ENCODE assay signal across 8 cellular contexts in the genomic region with DNA sequence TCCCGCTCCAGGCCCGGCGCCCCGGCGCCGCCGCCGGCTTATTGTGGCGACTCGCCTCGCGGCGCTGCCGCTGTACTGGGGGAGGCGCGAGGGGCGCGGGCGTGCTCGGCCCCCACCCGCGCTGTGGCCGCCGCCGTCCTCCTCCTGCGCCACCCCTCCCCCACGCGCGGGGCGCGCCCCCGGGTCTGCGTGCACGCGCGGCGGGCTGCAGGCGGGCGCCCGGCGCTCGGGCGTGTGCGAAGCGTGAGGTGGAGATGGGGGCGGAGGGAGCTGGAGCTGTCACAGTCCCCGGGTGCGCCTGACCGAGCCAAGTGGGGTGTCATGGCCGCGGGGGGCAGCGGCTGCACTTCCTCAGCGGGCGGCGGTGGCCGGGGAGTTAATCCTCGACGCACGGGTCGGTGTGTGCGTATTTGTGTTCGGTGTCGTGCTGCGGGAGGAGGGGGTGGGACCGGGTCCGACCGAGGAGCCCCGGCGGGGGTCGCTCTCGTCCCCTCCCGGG. TPM values are rescaled to one million over a fixed set of nuclear protein-coding genes. Genes with fewer than 3 reads are reported as not detected.
DNase-seq lines count a peak whose midpoint lies in the region; ATAC-seq and TF ChIP-seq lines count a peak whose summit lies in the region.

No MANE protein-coding gene starts in this region.

- intact Hi-C loops in lower leg skin (cut with DNase I; ENCODE audit: low total_unique reads), result no loop called here

- POLR2A ChIA-PET in AG04449 (lab: Yijun Ruan, JAX), result interaction anchor here (0.6 to 1.1 kb wide), 3 partner anchors 18 to 457 kb away, joined by 3 to 4 read pairs (median 4); no protein-coding TSS in a partner anchor

- no peak for TF ChIP-seq POLR2A in lower leg skin (IDR thresholded peaks at IDR 0.05)

- H3K4me3 ChIP-seq in AG04449 (ENCODE audit: low read depth, low read length), result peak overlapping the region; percentile 79
- H3K4me3 ChIP-seq in lower leg skin (ENCODE audit: low read depth, poor library complexity, severe bottlenecking), result peak overlapping the region; percentile 78

- ATAC-seq in GM18520 (IDR thresholded peaks at IDR 0.05; ENCODE audit: unreplicated experiment) (peak; percentile 35), HG03045 (IDR thresholded peaks at IDR 0.05; ENCODE audit: unreplicated experiment) (peak; percentile 59)

- DNase-seq in AG04449 (ENCODE audit: low read depth, low spot score) (no peak), NCI-H226 (peak; percentile 74), dermis microvascular lymphatic vessel endothelial cell (ENCODE audit: low read depth in 2 of 2) (peak; percentile 44 to 79), lower leg skin (ENCODE audit: low spot score in 2 of 2) (peak; percentile 67 to 95)
- peak; percentile 84 for DNase-seq in activated CD4-positive, alpha-beta T cell treated with anti-CD3 and anti-CD28 coated beads, Interleukin-2, amount 50 U/mL, for 1 hour
- peak; percentile 84 for DNase-seq in stimulated activated CD4-positive, alpha-beta T cell treated with anti-CD3 and anti-CD28 coated beads, Interleukin-4, amount 100 ng/mL, for 24 hours

- TF ChIP-seq CTCF in AG04449 (IDR thresholded peaks at IDR 0.05; ENCODE audit: insufficient read depth, low read length, missing control alignments) (no peak), lower leg skin (IDR thresholded peaks at IDR 0.05) (no peak)

- 0 to 1% methylated on average over 23 to 33 of the region's 72 CpGs for WGBS in lower leg skin, 2 donors

- CTCF ChIA-PET in AG04449 (lab: Yijun Ruan, JAX), result interaction anchor here (0.6 to 2.3 kb wide), 4 partner anchors 14 to 457 kb away, joined by 3 to 8 read pairs (median 4); no protein-coding TSS in a partner anchor

RNA-seq across cellular contexts. Expression of gene LCOR, which starts 0.7 kb away (rescaled TPM):
- total RNA-seq in dermis microvascular lymphatic vessel endothelial cell (9.6 and 10.5 TPM in 2 replicates), lower leg skin (10 to 100 TPM; 12.5 to 22.0 (median 14.9) TPM)
